Comparison of ENCODE assay signal across 1 cellular context in the genomic region with DNA sequence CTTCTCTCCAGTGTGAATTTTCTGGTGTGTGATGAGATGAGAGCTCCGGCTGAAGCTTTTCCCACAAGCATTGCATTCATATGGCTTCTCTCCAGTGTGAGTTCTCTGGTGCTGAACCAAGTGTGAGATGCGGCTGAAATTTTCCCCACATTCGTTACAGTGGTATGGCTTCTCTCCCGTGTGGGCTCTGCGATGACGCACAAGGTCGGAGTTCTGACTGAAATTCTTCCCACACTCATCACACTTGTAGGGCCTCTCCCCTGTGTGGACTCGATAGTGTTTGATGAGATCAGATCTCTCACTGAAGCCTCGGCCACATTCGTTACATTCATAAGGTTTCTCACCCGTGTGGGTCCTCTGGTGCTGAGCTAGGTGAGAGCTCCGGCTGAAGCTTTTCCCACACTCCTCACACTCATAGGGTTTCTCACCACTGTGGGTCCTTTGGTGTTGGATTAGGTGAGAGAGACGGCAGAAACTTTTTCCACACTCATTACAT.
TF ChIP-seq lines count a peak whose summit lies in the region.

No MANE protein-coding gene starts in this region.

TF ChIP-seq in HCT116, 20 proteins besides CTCF, POLR2A, EP300 and RAD21:
- TF ChIP-seq CEBPB (IDR thresholded peaks at IDR 0.05; ENCODE audit: low read depth) = no peak
- TF ChIP-seq ELF1 (IDR thresholded peaks at IDR 0.05; ENCODE audit: borderline replicate concordance, low read depth) = no peak
- no peak for TF ChIP-seq SRF (IDR thresholded peaks at IDR 0.05; ENCODE audit: low read depth)
- TF ChIP-seq CBX3 (IDR thresholded peaks at IDR 0.05; ENCODE audit: low read depth) = peak; percentile 77
- TF ChIP-seq ZNF274 (IDR thresholded peaks at IDR 0.05; ENCODE audit: low read depth, low read length) = peak; percentile 60
- TF ChIP-seq EZH2phosphoT487 (IDR thresholded peaks at IDR 0.05; ENCODE audit: borderline replicate concordance) = no peak
TF ChIP-seq in HCT116: peak in this region for 2.
